ENCODE assay signal across 7 cellular contexts in genomic region chr20:20017852-20018245, GRCh38. TPM values are rescaled to one million over a fixed set of nuclear protein-coding genes. Genes with fewer than 3 reads are reported as not detected.
DNase-seq lines count a peak whose midpoint lies in the region; ATAC-seq and TF ChIP-seq lines count a peak whose summit lies in the region.

No MANE protein-coding gene starts in this region.

- peaks cover 62% of the 10 kb centered on the region for H3K4me1 Mint-ChIP-seq in activated CD4-positive, alpha-beta T cell treated with anti-CD3 and anti-CD28 coated beads, Interleukin-2, amount 10 ng/mL, durations not matched to agents 7 days and 5 days

- no peak for TF ChIP-seq EP300 in sigmoid colon (IDR thresholded peaks at IDR 0.05)

- no peaks in the 10 kb centered on the region for H3K9me3 ChIP-seq in sigmoid colon

- peak overlapping the region; percentile 75 to 84 (median 80) for H3K27ac ChIP-seq in sigmoid colon

- no peaks in the 10 kb centered on the region for H3K27me3 Mint-ChIP-seq in activated CD4-positive, alpha-beta T cell treated with anti-CD3 and anti-CD28 coated beads, Interleukin-2, amount 10 ng/mL, durations not matched to agents 7 days and 5 days

- peak overlapping the region; percentile 88 for H3K4me3 Mint-ChIP-seq in activated CD4-positive, alpha-beta T cell treated with anti-CD3 and anti-CD28 coated beads, Interleukin-2, amount 10 ng/mL, durations not matched to agents 7 days and 5 days

- peaks cover 0 to 3% (median 0%) of the 10 kb centered on the region in 4 donors for H3K36me3 ChIP-seq in sigmoid colon

- TF ChIP-seq POLR2A in sigmoid colon (IDR thresholded peaks at IDR 0.05), result no peak

- TF ChIP-seq CTCF in sigmoid colon (IDR thresholded peaks at IDR 0.05), result no peak

- peak overlapping the region; percentile 65 for H3K27ac Mint-ChIP-seq in activated CD4-positive, alpha-beta T cell treated with anti-CD3 and anti-CD28 coated beads, Interleukin-2, amount 10 ng/mL, durations not matched to agents 7 days and 5 days

- DNase-seq in activated CD4-positive, alpha-beta T cell treated with anti-CD3 and anti-CD28 coated beads, Interleukin-2, amount 10 ng/mL, durations not matched to agents 7 days and 5 days, result peak; percentile 29
- DNase-seq in germinal center (ENCODE audit: low spot score), result peak; percentile 35
- DNase-seq in sigmoid colon, result no peak
- DNase-seq in stimulated activated naive CD4-positive, alpha-beta T cell treated with Interleukin-2 at 50 U/mL for 16 hours (lab: John Stamatoyannopoulos, UW), result no peak
- DNase-seq in cerebellar cortex (ENCODE audit: low spot score), result no peak

- H3K27me3 ChIP-seq in sigmoid colon, result no peaks in the 10 kb centered on the region

- intact Hi-C loops in sigmoid colon (cut with DNase I), result loop anchor here (2.0 kb wide), 1 partner anchor 33 kb away; no protein-coding TSS in a partner anchor

- H3K36me3 Mint-ChIP-seq in activated CD4-positive, alpha-beta T cell treated with anti-CD3 and anti-CD28 coated beads, Interleukin-2, amount 10 ng/mL, durations not matched to agents 7 days and 5 days (ENCODE audit: low read depth), result peaks cover 17% of the 10 kb centered on the region

- CTCF ChIA-PET in activated CD4-positive, alpha-beta T cell treated with anti-CD3 and anti-CD28 coated beads, Interleukin-2, amount 10 ng/mL, durations not matched to agents 7 days and 5 days (lab: Charles Lee), result interaction anchor here (0.9 to 2.3 kb wide), 2 partner anchors 10 to 34 kb away, joined by 3 to 11 read pairs; partner anchors contain the start of genes CFAP61 and CRNKL1

- WGBS in sigmoid colon, 2 donors, result 1 to 5% methylated on average over 16 of the region's 16 CpGs

- POLR2A ChIA-PET in activated CD4-positive, alpha-beta T cell treated with anti-CD3 and anti-CD28 coated beads, Interleukin-2, amount 10 ng/mL, durations not matched to agents 7 days and 5 days (lab: Charles Lee), result no interaction called here

- H3K9me3 Mint-ChIP-seq in activated CD4-positive, alpha-beta T cell treated with anti-CD3 and anti-CD28 coated beads, Interleukin-2, amount 10 ng/mL, durations not matched to agents 7 days and 5 days, result no peaks in the 10 kb centered on the region

- H3K4me3 ChIP-seq in sigmoid colon, result peak overlapping the region; percentile 65 to 95 (median 86)

- ATAC-seq in GM18909 (IDR thresholded peaks at IDR 0.05; ENCODE audit: poor library complexity, unreplicated experiment) (peak; percentile 10), HG03097 (IDR thresholded peaks at IDR 0.05; ENCODE audit: low FRiP score, unreplicated experiment) (peak; percentile 4)

- H3K4me1 ChIP-seq in sigmoid colon, result peaks cover 0 to 45% (median 39%) of the 10 kb centered on the region in 4 donors

RNA-seq across cellular contexts. Expression of gene NAA20, which starts 0.7 kb away (rescaled TPM):
- 10 to 100 TPM; 41.0 to 47.2 TPM for total RNA-seq in activated CD4-positive, alpha-beta T cell treated with anti-CD3 and anti-CD28 coated beads, Interleukin-2, amount 10 ng/mL, durations not matched to agents 7 days and 5 days
- total RNA-seq in sigmoid colon, result 10 to 100 TPM; 26.3 to 44.9 (median 36.2) TPM
- 10 to 100 TPM; 58.9 to 74.2 (median 60.5) TPM for polyA plus RNA-seq in sigmoid colon

RNA-seq across cellular contexts. Expression of gene CRNKL1, which starts 34.4 kb away (rescaled TPM):
- total RNA-seq in activated CD4-positive, alpha-beta T cell treated with anti-CD3 and anti-CD28 coated beads, Interleukin-2, amount 10 ng/mL, durations not matched to agents 7 days and 5 days, result 10 to 100 TPM; 20.0 to 23.2 TPM
- 10 to 100 TPM; 19.9 to 29.1 (median 25.7) TPM for total RNA-seq in sigmoid colon
- 10 to 100 TPM in 2 of 3 donors, 1 to 10 TPM in 1; 9.0 to 15.6 (median 13.4) TPM for polyA plus RNA-seq in sigmoid colon

RNA-seq across cellular contexts. Expression of gene CFAP61, which starts 34.5 kb away (rescaled TPM):
- not detected for total RNA-seq in activated CD4-positive, alpha-beta T cell treated with anti-CD3 and anti-CD28 coated beads, Interleukin-2, amount 10 ng/mL, durations not matched to agents 7 days and 5 days
- 1 to 10 TPM in 1 of 4 donors, under 1 TPM in 1, not detected in 2; 0.27 to 2.0 TPM for total RNA-seq in sigmoid colon
- polyA plus RNA-seq in sigmoid colon, result under 1 TPM in 2 of 3 donors, not detected in 1; 0.15 to 0.60 TPM

Comparison
In these comparisons a context has a peak if more than half of its experiments do, and no peak if none do; other contexts are left out.
1. DNase-seq: peak in activated CD4-positive, alpha-beta T cell treated with anti-CD3 and anti-CD28 coated beads, Interleukin-2, amount 10 ng/mL, durations not matched to agents 7 days and 5 days (single experiment) and germinal center (single experiment); none in sigmoid colon (single experiment), stimulated activated naive CD4-positive, alpha-beta T cell treated with Interleukin-2 at 50 U/mL for 16 hours (single experiment) and cerebellar cortex (single experiment).